Comparison of ENCODE assay signal across 23 cellular contexts in the genomic region with DNA sequence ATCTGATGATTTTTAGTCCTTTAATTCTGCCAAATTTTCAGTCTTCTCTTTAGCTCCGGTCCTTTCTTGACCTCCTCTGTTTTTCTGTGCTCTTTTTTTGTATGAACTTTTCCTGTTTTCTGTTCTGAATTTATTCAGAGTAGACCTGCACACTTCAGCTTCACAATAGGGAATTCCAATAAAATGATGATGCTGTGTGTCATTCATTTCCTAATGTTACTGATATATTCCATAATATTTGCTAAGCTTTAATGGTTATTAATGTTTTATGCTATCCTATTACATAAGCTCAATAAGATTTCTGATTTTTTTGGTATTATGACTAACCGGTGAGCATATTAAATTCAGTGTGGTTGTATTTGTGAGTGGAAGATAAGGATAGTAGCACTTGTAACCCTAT. TPM values are rescaled to one million over a fixed set of nuclear protein-coding genes. Genes with fewer than 3 reads are reported as not detected.
DNase-seq lines count a peak whose midpoint lies in the region; ATAC-seq, FAIRE-seq and TF ChIP-seq lines count a peak whose summit lies in the region.
"Had no signal": no experiment of that assay in that cellular context is flagged by ENCODE, and none has a peak within 500 bp of the region (broad histone marks: within the 10 kb centered on the region; RNA-seq: fewer than 3 reads in every experiment).

No MANE protein-coding gene starts in this region.

- POLR2A ChIA-PET in PC-3 (lab: Charles Lee; ENCODE audit: unreplicated experiment) (no interaction called here), endothelial cell of umbilical vein (lab: Charles Lee) (no interaction called here)
- POLR2A ChIA-PET in CD8-positive, alpha-beta memory T cell (lab: Charles Lee) = no interaction called here

- CTCF ChIA-PET in PC-3 (lab: Charles Lee) (no interaction called here), endothelial cell of umbilical vein (lab: Charles Lee) (interaction anchor here (1.1 kb wide), 1 partner anchor 11 kb away, joined by 3 read pairs; no protein-coding TSS in a partner anchor)
- CTCF ChIA-PET in CD8-positive, alpha-beta memory T cell (lab: Charles Lee) = interaction anchor here (0.9 kb wide), 1 partner anchor 9 kb away, joined by 3 read pairs; no protein-coding TSS in a partner anchor

- H3K4me1 Mint-ChIP-seq in activated CD4-positive, alpha-beta T cell treated with anti-CD3 and anti-CD28 coated beads, Interleukin-2, amount 10 ng/mL, durations not matched to agents 24 days and 14 days = no peaks in the 10 kb centered on the region
- no peaks in the 10 kb centered on the region for H3K4me1 Mint-ChIP-seq in CD8-positive, alpha-beta memory T cell
- H3K4me1 Mint-ChIP-seq: CD14-positive monocyte had no signal

- no peak for TF ChIP-seq POLR2A in endothelial cell of umbilical vein (IDR thresholded peaks at IDR 0.05; ENCODE audit: low read depth, low read length)

- H3K9ac ChIP-seq in PC-3 (ENCODE audit: low read length) (no peak overlapping the region), endothelial cell of umbilical vein (replicated peaks; ENCODE audit: extremely low read depth, insufficient read depth, low read length) (no peak overlapping the region)
- H3K9ac ChIP-seq: BLaER1 treated with 17β-estradiol and CSF1 and Interleukin-3, amounts not matched to agents 10 nM and 100 nM; GM23248 had no signal

- no peaks in the 10 kb centered on the region for H3F3A ChIP-seq in PC-3 (ENCODE audit: low read length, unreplicated experiment)

- H3K4me3 ChIP-seq in PC-3 (ENCODE audit: low read length) (no peak overlapping the region), bronchial epithelial cell (ENCODE audit: low read depth, low read length) (no peak overlapping the region), endothelial cell of umbilical vein (replicated peaks in 1 of 3; ENCODE audit: insufficient read depth in 1 of 3, low read depth in 1 of 3, low read length in 3 of 3) (no peak overlapping the region)
- no peak overlapping the region for H3K4me3 ChIP-seq in CD8-positive, alpha-beta memory T cell (ENCODE audit: low read length)
- H3K4me3 ChIP-seq: A549; BLaER1 treated with 17β-estradiol and CSF1 and Interleukin-3, amounts not matched to agents 10 nM and 100 nM; GM23248 had no signal

- H3K27me3 Mint-ChIP-seq in activated CD4-positive, alpha-beta T cell treated with anti-CD3 and anti-CD28 coated beads, Interleukin-2, amount 10 ng/mL, durations not matched to agents 24 days and 14 days = peaks cover 6% of the 10 kb centered on the region
- no peaks in the 10 kb centered on the region for H3K27me3 Mint-ChIP-seq in CD8-positive, alpha-beta memory T cell
- H3K27me3 Mint-ChIP-seq: CD4-positive, alpha-beta T cell had no signal

- TF ChIP-seq CTCF in PC-3 (conservative IDR thresholded peaks at IDR 0.05; ENCODE audit: low read depth, low read length) (no peak), bronchial epithelial cell (IDR thresholded peaks at IDR 0.05; ENCODE audit: insufficient read depth, low read length, severe bottlenecking) (no peak), endothelial cell of umbilical vein (IDR thresholded peaks at IDR 0.05; ENCODE audit: extremely low read depth in 1 of 2, insufficient read depth in 1 of 2, low read depth in 1 of 2, low read length in 2 of 2) (no peak)

- no peak overlapping the region for H2AFZ ChIP-seq in PC-3 (ENCODE audit: low read length)
- H2AFZ ChIP-seq in endothelial cell of umbilical vein (ENCODE audit: low read depth, low read length) = no peak overlapping the region
- H2AFZ ChIP-seq: GM23248 had no signal

- H3K4me1 ChIP-seq in PC-3 (ENCODE audit: insufficient read depth, low read length) = 0 out of 2 replicates have a peak, but pooled peaks cover 3% of the 10 kb centered on the region
- H3K4me1 ChIP-seq in endothelial cell of umbilical vein (ENCODE audit: control insufficient read depth, extremely low read depth, insufficient read depth, low read length) = no peaks in the 10 kb centered on the region
- H3K4me1 ChIP-seq in CD8-positive, alpha-beta memory T cell (ENCODE audit: insufficient read depth, low read length) = no peaks in the 10 kb centered on the region
- H3K4me1 ChIP-seq: A549; BLaER1 treated with 17β-estradiol and CSF1 and Interleukin-3, amounts not matched to agents 10 nM and 100 nM had no signal

- dilution Hi-C loops in endothelial cell of umbilical vein (cut with MboI; ENCODE audit: extremely low pct_ligation_motif_present, low sequenced_read_pairs) = no loop called here

- no peaks in the 10 kb centered on the region for H3K36me3 Mint-ChIP-seq in activated CD4-positive, alpha-beta T cell treated with anti-CD3 and anti-CD28 coated beads, Interleukin-2, amount 10 ng/mL, durations not matched to agents 24 days and 14 days (ENCODE audit: low read depth)
- no peaks in the 10 kb centered on the region for H3K36me3 Mint-ChIP-seq in CD8-positive, alpha-beta memory T cell
- H3K36me3 Mint-ChIP-seq: CD14-positive monocyte had no signal

- H3K4me2 ChIP-seq in PC-3 (ENCODE audit: low read length) (no peak overlapping the region), endothelial cell of umbilical vein (ENCODE audit: insufficient read depth, low read length) (no peak overlapping the region)
- H3K4me2 ChIP-seq: A549; BLaER1 treated with 17β-estradiol and CSF1 and Interleukin-3, amounts not matched to agents 10 nM and 100 nM had no signal

- H3K36me3 ChIP-seq in PC-3 (ENCODE audit: low read depth, low read length) (no peaks in the 10 kb centered on the region), bronchial epithelial cell (ENCODE audit: control insufficient read depth, insufficient read depth, low read length) (no peaks in the 10 kb centered on the region), endothelial cell of umbilical vein (ENCODE audit: control insufficient read depth in 2 of 2, extremely low read depth in 1 of 2, insufficient read depth in 2 of 2, low read length in 2 of 2) (no peaks in the 10 kb centered on the region)
- H3K36me3 ChIP-seq in CD8-positive, alpha-beta memory T cell (ENCODE audit: insufficient read depth, low read length) = no peaks in the 10 kb centered on the region
- H3K36me3 ChIP-seq: BE2C; BLaER1 treated with 17β-estradiol and CSF1 and Interleukin-3, amounts not matched to agents 10 nM and 100 nM had no signal

- BruUV-seq in PC-3 (replicated peaks; lab: Mats Ljungman, UMichigan) = no TSS peak
- no TSS peak for BruUV-seq in endothelial cell of umbilical vein (replicated peaks; lab: Mats Ljungman, UMichigan)

- no peaks in the 10 kb centered on the region for H3K79me2 ChIP-seq in PC-3 (ENCODE audit: low read length)
- no peaks in the 10 kb centered on the region for H3K79me2 ChIP-seq in endothelial cell of umbilical vein (ENCODE audit: control insufficient read depth, insufficient read depth, low read length)

- intact Hi-C loops in PC-3 (cut with micrococcal nuclease) (no loop called here), endothelial cell of umbilical vein (cut with micrococcal nuclease) (no loop called here), Right ventricle myocardium superior (cut with DNase I) (no loop called here)
- intact Hi-C loops in activated CD4-positive, alpha-beta T cell treated with anti-CD3 and anti-CD28 coated beads, Interleukin-2, amount 10 ng/mL, durations not matched to agents 24 days and 14 days (cut with micrococcal nuclease) = no loop called here

- ATAC-seq in PC-3 (peak; percentile 62), Right ventricle myocardium superior (ENCODE audit: poor library complexity) (no peak)
- ATAC-seq: A549 had no signal

- H3K27me3 ChIP-seq in PC-3 (ENCODE audit: low read length) (no peaks in the 10 kb centered on the region), bronchial epithelial cell (ENCODE audit: control insufficient read depth, insufficient read depth, low read length) (no peaks in the 10 kb centered on the region), endothelial cell of umbilical vein (ENCODE audit: control insufficient read depth in 2 of 2, insufficient read depth in 2 of 2, low read length in 2 of 2) (no peaks in the 10 kb centered on the region)
- H3K27me3 ChIP-seq in CD8-positive, alpha-beta memory T cell (ENCODE audit: insufficient read depth, low read length, poor library complexity, severe bottlenecking) = no peaks in the 10 kb centered on the region
- H3K27me3 ChIP-seq: BE2C; BLaER1 treated with 17β-estradiol and CSF1 and Interleukin-3, amounts not matched to agents 10 nM and 100 nM had no signal

- no peaks in the 10 kb centered on the region for H3K9me3 ChIP-seq in PC-3 (ENCODE audit: low read length)
- H3K9me3 ChIP-seq in endothelial cell of umbilical vein (replicated peaks; ENCODE audit: control insufficient read depth, insufficient read depth, low read length) = no peaks in the 10 kb centered on the region
- no peaks in the 10 kb centered on the region for H3K9me3 ChIP-seq in CD8-positive, alpha-beta memory T cell (ENCODE audit: low read length)
- H3K9me3 ChIP-seq: A549; BE2C; BLaER1 treated with 17β-estradiol and CSF1 and Interleukin-3, amounts not matched to agents 10 nM and 100 nM had no signal

- DNase-seq in PC-3 (peak; percentile 38), bronchial epithelial cell (ENCODE audit: low read depth) (peak; percentile 20), endothelial cell of umbilical vein (ENCODE audit: low read depth, low spot score) (peak; percentile 14), Right ventricle myocardium superior (no peak)
- no peak for DNase-seq in activated CD4-positive, alpha-beta T cell treated with anti-CD3 and anti-CD28 coated beads, Interleukin-2, amount 10 ng/mL, durations not matched to agents 24 days and 14 days
- DNase-seq in CD8-positive, alpha-beta memory T cell = no peak
- DNase-seq: 8988T; ACHN; AML-193; BE2C; Calu3; CD4-positive, alpha-beta T cell; COR-L47; DMS53; DMS79 treated with DMSO at 0.1 percent for 48 hours; GM23248; H7; HCEC 1CT had no signal

- no peak overlapping the region for H3K4me3 Mint-ChIP-seq in activated CD4-positive, alpha-beta T cell treated with anti-CD3 and anti-CD28 coated beads, Interleukin-2, amount 10 ng/mL, durations not matched to agents 24 days and 14 days
- no peak overlapping the region for H3K4me3 Mint-ChIP-seq in CD8-positive, alpha-beta memory T cell
- H3K4me3 Mint-ChIP-seq: CD14-positive monocyte; CD4-positive, alpha-beta T cell had no signal

- FAIRE-seq in bronchial epithelial cell (lab: Jason Lieb, UNC) = no peak
- FAIRE-seq in endothelial cell of umbilical vein (lab: Jason Lieb, UNC) = no peak
- FAIRE-seq: A549, GM12892, H1 had no signal

- no peaks in the 10 kb centered on the region for H3K9me3 Mint-ChIP-seq in activated CD4-positive, alpha-beta T cell treated with anti-CD3 and anti-CD28 coated beads, Interleukin-2, amount 10 ng/mL, durations not matched to agents 24 days and 14 days
- no peaks in the 10 kb centered on the region for H3K9me3 Mint-ChIP-seq in CD8-positive, alpha-beta memory T cell
- H3K9me3 Mint-ChIP-seq: CD14-positive monocyte; CD4-positive, alpha-beta T cell had no signal

- H3K9me1 ChIP-seq in endothelial cell of umbilical vein (replicated peaks; ENCODE audit: control insufficient read depth, extremely low read depth, insufficient read depth, low read length) = no peaks in the 10 kb centered on the region

- H4K20me1 ChIP-seq in PC-3 (ENCODE audit: low read length) (no peaks in the 10 kb centered on the region), endothelial cell of umbilical vein (replicated peaks; ENCODE audit: control insufficient read depth, extremely low read depth, insufficient read depth, low read length) (no peaks in the 10 kb centered on the region)
- H4K20me1 ChIP-seq: BLaER1 treated with 17β-estradiol and CSF1 and Interleukin-3, amounts not matched to agents 10 nM and 100 nM had no signal

- no peaks in the 10 kb centered on the region for H3K9me2 ChIP-seq in PC-3 (replicated peaks; ENCODE audit: low read length)

- H3K27ac Mint-ChIP-seq in activated CD4-positive, alpha-beta T cell treated with anti-CD3 and anti-CD28 coated beads, Interleukin-2, amount 10 ng/mL, durations not matched to agents 24 days and 14 days = no peak overlapping the region
- no peak overlapping the region for H3K27ac Mint-ChIP-seq in CD8-positive, alpha-beta memory T cell
- H3K27ac Mint-ChIP-seq: CD14-positive monocyte; CD4-positive, alpha-beta T cell had no signal

- H3K27ac ChIP-seq in PC-3 (ENCODE audit: low read length) (no peak overlapping the region), endothelial cell of umbilical vein (ENCODE audit: insufficient read depth, low read depth, low read length) (no peak overlapping the region)
- no peak overlapping the region for H3K27ac ChIP-seq in CD8-positive, alpha-beta memory T cell (ENCODE audit: low read depth, low read length)
- H3K27ac ChIP-seq: A549; BLaER1 treated with 17β-estradiol and CSF1 and Interleukin-3, amounts not matched to agents 10 nM and 100 nM; GM23248 had no signal

RNA-seq across cellular contexts. Expression of a gene that starts 13.9 kb away (rescaled TPM):
- total RNA-seq in PC-3 (2014; rRNA removed) = 53.9 and 76.6 TPM in 2 replicates
- total RNA-seq in bronchial epithelial cell = 1.3 and 2.2 TPM in 2 replicates
- 35.4 and 41.4 TPM in 2 replicates for total RNA-seq in endothelial cell of umbilical vein
- 12.3 and 15.6 TPM in 2 replicates for polyA plus RNA-seq in endothelial cell of umbilical vein
- polyA plus RNA-seq in endothelial cell of umbilical vein (2011; cell fraction: cytosol; rRNA removed) = 22.4 TPM in 2 replicates
- polyA plus RNA-seq in endothelial cell of umbilical vein (2011; cell fraction: nucleus; rRNA removed) = 16.1 and 18.2 TPM in 2 replicates
- 27.2 and 47.5 TPM in 2 replicates for polyA plus RNA-seq in endothelial cell of umbilical vein (2012)
- 28.8 and 29.0 TPM in 2 replicates for polyA minus RNA-seq in endothelial cell of umbilical vein
- 22.4 TPM for polyA minus RNA-seq in endothelial cell of umbilical vein (2011; cell fraction: cytosol; rRNA and poly(A)+ RNA removed)
- polyA minus RNA-seq in endothelial cell of umbilical vein (2011; cell fraction: nucleus; rRNA and poly(A)+ RNA removed) = 21.0 and 25.7 TPM in 2 replicates
- total RNA-seq in activated CD4-positive, alpha-beta T cell treated with anti-CD3 and anti-CD28 coated beads, Interleukin-2, amount 10 ng/mL, durations not matched to agents 24 days and 14 days = 69.2 and 75.3 TPM in 2 replicates
- 10 to 100 TPM; 69.8 to 73.8 TPM for total RNA-seq in CD8-positive, alpha-beta memory T cell
- polyA plus RNA-seq in CD8-positive, alpha-beta memory T cell = 13.1 TPM
- 1.7 TPM for total RNA-seq in Right ventricle myocardium superior

Comparison
In these comparisons a context has a peak if more than half of its experiments do, and no peak if none do; other contexts are left out.
1. DNase-seq: peak in PC-3 (single experiment), bronchial epithelial cell (single experiment) and endothelial cell of umbilical vein (single experiment); none in activated CD4-positive, alpha-beta T cell treated with anti-CD3 and anti-CD28 coated beads, Interleukin-2, amount 10 ng/mL, durations not matched to agents 24 days and 14 days (single experiment), CD8-positive, alpha-beta memory T cell (0 of 5) and Right ventricle myocardium superior (single experiment).
2. RNA of a gene that starts 13.9 kb away (total RNA-seq): 53.9 to 76.6 TPM in PC-3, 69.2 to 75.3 TPM in activated CD4-positive, alpha-beta T cell treated with anti-CD3 and anti-CD28 coated beads, Interleukin-2, amount 10 ng/mL, durations not matched to agents 24 days and 14 days, 69.8 to 73.8 TPM in CD8-positive, alpha-beta memory T cell and 35.4 to 41.4 TPM in endothelial cell of umbilical vein; 1.7 TPM in Right ventricle myocardium superior (single experiment) and 1.3 to 2.2 TPM in bronchial epithelial cell; every median in the first group is over 10 times any median in the second.